9 cellular contexts compared by ENCODE assay signal in genomic region chr17:2071024-2071385, GRCh38. TPM values are rescaled to one million over a fixed set of nuclear protein-coding genes. Genes with fewer than 3 reads are reported as not detected.
DNase-seq lines count a peak whose midpoint lies in the region; ATAC-seq and TF ChIP-seq lines count a peak whose summit lies in the region.
"Had no signal": no experiment of that assay in that cellular context is flagged by ENCODE, and none has a peak within 500 bp of the region (broad histone marks: within the 10 kb centered on the region; RNA-seq: fewer than 3 reads in every experiment).

No MANE protein-coding gene starts in this region.

- ATAC-seq in natural killer cell treated with Interleukin-12 subunit alpha and Interleukin-12 subunit beta and Interleukin-15 and Interleukin-18, amount 100 ng/mL, for 72 hours = no peak
- no peak for ATAC-seq in natural killer cell
- no peak for ATAC-seq in right lobe of liver

- peaks cover 27 to 57% of the 10 kb centered on the region in 2 donors for H3K4me1 Mint-ChIP-seq in natural killer cell treated with Interleukin-12 subunit alpha and Interleukin-12 subunit beta and Interleukin-15 and Interleukin-18, amount 100 ng/mL, for 72 hours (ENCODE audit: low read depth in 2 of 2)
- H3K4me1 Mint-ChIP-seq in natural killer cell = peaks cover 10 to 16% of the 10 kb centered on the region in 2 donors

- H3K36me3 ChIP-seq in right lobe of liver (no peaks in the 10 kb centered on the region), vagina (no peaks in the 10 kb centered on the region)

- WGBS in right lobe of liver (ENCODE audit: insufficient coverage, low coverage, low lambda C conversion rate, missing lambda C conversion rate) = 79% methylated on average over 5 of the region's 6 CpGs

- no peak for TF ChIP-seq POLR2A in right lobe of liver (IDR thresholded peaks at IDR 0.05)
- TF ChIP-seq POLR2A in vagina (IDR thresholded peaks at IDR 0.05) = no peak

- no peak for DNase-seq in natural killer cell treated with Interleukin-12 subunit alpha and Interleukin-12 subunit beta and Interleukin-15 and Interleukin-18, amount 100 ng/mL, for 72 hours (ENCODE audit: low spot score)
- DNase-seq in natural killer cell = no peak
- DNase-seq in right lobe of liver = no peak
- DNase-seq in vagina (ENCODE audit: extremely low spot score in 2 of 2) = no peak
- no peak for DNase-seq in stimulated activated CD4-positive, alpha-beta T cell treated with anti-CD3 and anti-CD28 coated beads, Interleukin-4, amount 100 ng/mL, for 24 hours
- DNase-seq in HuH-7 (ENCODE audit: low spot score) = no peak
- DNase-seq: cerebellar nuclear complex, KG1, retina had no signal

- H3K4me3 ChIP-seq in right lobe of liver = no peak overlapping the region
- H3K4me3 ChIP-seq in vagina = no peak overlapping the region

- no peak for TF ChIP-seq CTCF in natural killer cell (IDR thresholded peaks at IDR 0.05)
- no peak for TF ChIP-seq CTCF in right lobe of liver (IDR thresholded peaks at IDR 0.05)
- TF ChIP-seq CTCF in vagina (IDR thresholded peaks at IDR 0.05) = no peak

- H3K27me3 ChIP-seq in right lobe of liver (no peaks in the 10 kb centered on the region), vagina (no peaks in the 10 kb centered on the region)

- H3K9me3 ChIP-seq in right lobe of liver = no peaks in the 10 kb centered on the region
- H3K9me3 ChIP-seq in vagina = no peaks in the 10 kb centered on the region

- no peaks in the 10 kb centered on the region for H3K9me3 Mint-ChIP-seq in natural killer cell treated with Interleukin-12 subunit alpha and Interleukin-12 subunit beta and Interleukin-15 and Interleukin-18, amount 100 ng/mL, for 72 hours
- no peaks in the 10 kb centered on the region for H3K9me3 Mint-ChIP-seq in natural killer cell

- H3K27ac ChIP-seq in right lobe of liver (peak overlapping the region; percentile 61 to 72 (median 63)), vagina (peak overlapping the region; percentile 82)

- intact Hi-C loops in natural killer cell (cut with micrococcal nuclease) (no loop called here), right lobe of liver (cut with DNase I) (no loop called here), vagina (cut with DNase I) (no loop called here)

- H3K4me3 Mint-ChIP-seq in natural killer cell treated with Interleukin-12 subunit alpha and Interleukin-12 subunit beta and Interleukin-15 and Interleukin-18, amount 100 ng/mL, for 72 hours = peak overlapping the region; percentile 83
- no peak overlapping the region for H3K4me3 Mint-ChIP-seq in natural killer cell

- no peaks in the 10 kb centered on the region for H3K27me3 Mint-ChIP-seq in natural killer cell treated with Interleukin-12 subunit alpha and Interleukin-12 subunit beta and Interleukin-15 and Interleukin-18, amount 100 ng/mL, for 72 hours
- no peaks in the 10 kb centered on the region for H3K27me3 Mint-ChIP-seq in natural killer cell (ENCODE audit: low read depth in 2 of 2)

- H3K4me1 ChIP-seq in right lobe of liver (peaks cover 0 to 27% (median 0%) of the 10 kb centered on the region in 4 donors), vagina (peaks cover 59% of the 10 kb centered on the region)

- peak overlapping the region in 1 of 2 donors; percentile 88 for H3K27ac Mint-ChIP-seq in natural killer cell treated with Interleukin-12 subunit alpha and Interleukin-12 subunit beta and Interleukin-15 and Interleukin-18, amount 100 ng/mL, for 72 hours
- H3K27ac Mint-ChIP-seq in natural killer cell = no peak overlapping the region

- H3K36me3 Mint-ChIP-seq in natural killer cell treated with Interleukin-12 subunit alpha and Interleukin-12 subunit beta and Interleukin-15 and Interleukin-18, amount 100 ng/mL, for 72 hours = peaks cover 6% of the 10 kb centered on the region
- H3K36me3 Mint-ChIP-seq in natural killer cell = no peaks in the 10 kb centered on the region

RNA-seq across cellular contexts. Expression of gene HIC1, which starts 16.1 kb away (rescaled TPM):
- total RNA-seq in natural killer cell treated with Interleukin-12 subunit alpha and Interleukin-12 subunit beta and Interleukin-15 and Interleukin-18, amount 100 ng/mL, for 72 hours = 10 to 100 TPM; 24.8 to 56.7 TPM
- 10 to 100 TPM; 19.2 to 26.4 (median 20.7) TPM for total RNA-seq in natural killer cell
- 10 to 100 TPM in 2 of 6 experiments, 1 to 10 TPM in 4; 4.7 to 14.8 (median 6.1) TPM for total RNA-seq in right lobe of liver
- 33.1 TPM for total RNA-seq in vagina

RNA-seq across cellular contexts. Expression of gene OVCA2, which starts 29.2 kb away (rescaled TPM):
- 10 to 100 TPM; 35.5 to 49.8 TPM for total RNA-seq in natural killer cell treated with Interleukin-12 subunit alpha and Interleukin-12 subunit beta and Interleukin-15 and Interleukin-18, amount 100 ng/mL, for 72 hours
- total RNA-seq in natural killer cell (10 to 100 TPM; 27.9 to 33.8 (median 28.5) TPM), right lobe of liver (10 to 100 TPM; 10.3 to 36.2 (median 14.8) TPM), vagina (24.3 TPM)

RNA-seq across cellular contexts. Expression of gene DPH1, which starts 41.1 kb away (rescaled TPM):
- total RNA-seq in natural killer cell treated with Interleukin-12 subunit alpha and Interleukin-12 subunit beta and Interleukin-15 and Interleukin-18, amount 100 ng/mL, for 72 hours = 10 to 100 TPM; 32.5 to 34.7 TPM
- total RNA-seq in natural killer cell (10 to 100 TPM; 60.2 to 65.2 (median 63.2) TPM), right lobe of liver (10 to 100 TPM; 20.0 to 41.1 (median 25.4) TPM), vagina (43.0 TPM)

RNA-seq across cellular contexts. Expression of gene RTN4RL1, which starts 45.9 kb away (rescaled TPM):
- not detected for total RNA-seq in natural killer cell treated with Interleukin-12 subunit alpha and Interleukin-12 subunit beta and Interleukin-15 and Interleukin-18, amount 100 ng/mL, for 72 hours
- total RNA-seq in natural killer cell (under 1 TPM in 2 of 3 donors, not detected in 1; 0.15 to 0.23 TPM), right lobe of liver (1 to 10 TPM in 5 of 6 experiments, under 1 TPM in 1; 0.54 to 2.6 (median 1.4) TPM), vagina (3.7 TPM)
